ENCODE assay signal across 16 cellular contexts in genomic region chrX:20487227-20487626, GRCh38.
DNase-seq lines count a peak whose midpoint lies in the region; ATAC-seq and TF ChIP-seq lines count a peak whose summit lies in the region.
"Had no signal": no experiment of that assay in that cellular context is flagged by ENCODE, and none has a peak within 500 bp of the region (broad histone marks: within the 10 kb centered on the region; RNA-seq: fewer than 3 reads in every experiment).

No MANE protein-coding gene starts in this region.

- no peaks in the 10 kb centered on the region for H3K36me3 ChIP-seq in ACC112 (ENCODE audit: insufficient read depth, low read length)

- no peaks in the 10 kb centered on the region for H3K79me2 ChIP-seq in ACC112 (ENCODE audit: control insufficient read depth, insufficient read depth, low read length, unreplicated experiment)
- H3K79me2 ChIP-seq: parathyroid adenoma had no signal

- ATAC-seq in activated T-helper 17 cell treated with anti-CD3 and anti-CD28 coated beads, Interleukin-2, amount 50 U/mL, for 72 hours (replicated peaks): peak; percentile 52
- no peak for ATAC-seq in natural killer cell treated with Interleukin-12 subunit alpha and Interleukin-12 subunit beta and Interleukin-15 and Interleukin-18, amount 100 ng/mL, for 72 hours

- no peaks in the 10 kb centered on the region for H3K9me3 Mint-ChIP-seq in activated T-helper 17 cell treated with anti-CD3 and anti-CD28 coated beads, Interleukin-2, amount 50 U/mL, for 72 hours
- H3K9me3 Mint-ChIP-seq in natural killer cell treated with Interleukin-12 subunit alpha and Interleukin-12 subunit beta and Interleukin-15 and Interleukin-18, amount 100 ng/mL, for 72 hours: peaks cover 4% of the 10 kb centered on the region
- H3K9me3 Mint-ChIP-seq: activated naive CD8-positive, alpha-beta T cell treated with anti-CD3 and anti-CD28 coated beads, Interleukin-2, amount 10 ng/mL, durations not matched to agents 7 days and 5 days had no signal

- no peaks in the 10 kb centered on the region for H3K27me3 Mint-ChIP-seq in activated T-helper 17 cell treated with anti-CD3 and anti-CD28 coated beads, Interleukin-2, amount 50 U/mL, for 72 hours
- peaks cover 0 to 10% of the 10 kb centered on the region in 2 donors for H3K27me3 Mint-ChIP-seq in natural killer cell treated with Interleukin-12 subunit alpha and Interleukin-12 subunit beta and Interleukin-15 and Interleukin-18, amount 100 ng/mL, for 72 hours
- H3K27me3 Mint-ChIP-seq: activated naive CD8-positive, alpha-beta T cell treated with anti-CD3 and anti-CD28 coated beads, Interleukin-2, amount 10 ng/mL, durations not matched to agents 7 days and 5 days had no signal

- no peaks in the 10 kb centered on the region for H3K36me3 Mint-ChIP-seq in activated T-helper 17 cell treated with anti-CD3 and anti-CD28 coated beads, Interleukin-2, amount 50 U/mL, for 72 hours (ENCODE audit: low read depth)
- no peaks in the 10 kb centered on the region for H3K36me3 Mint-ChIP-seq in natural killer cell treated with Interleukin-12 subunit alpha and Interleukin-12 subunit beta and Interleukin-15 and Interleukin-18, amount 100 ng/mL, for 72 hours
- H3K36me3 Mint-ChIP-seq: activated naive CD8-positive, alpha-beta T cell treated with anti-CD3 and anti-CD28 coated beads, Interleukin-2, amount 10 ng/mL, durations not matched to agents 7 days and 5 days; immature natural killer cell had no signal

- H3K27ac Mint-ChIP-seq in activated T-helper 17 cell treated with anti-CD3 and anti-CD28 coated beads, Interleukin-2, amount 50 U/mL, for 72 hours: no peak overlapping the region
- no peak overlapping the region for H3K27ac Mint-ChIP-seq in natural killer cell treated with Interleukin-12 subunit alpha and Interleukin-12 subunit beta and Interleukin-15 and Interleukin-18, amount 100 ng/mL, for 72 hours
- H3K27ac Mint-ChIP-seq: activated naive CD8-positive, alpha-beta T cell treated with anti-CD3 and anti-CD28 coated beads, Interleukin-2, amount 10 ng/mL, durations not matched to agents 7 days and 5 days; immature natural killer cell had no signal

- no peak overlapping the region for H3K27ac ChIP-seq in ACC112 (ENCODE audit: low read depth, low read length)
- H3K27ac ChIP-seq: parathyroid adenoma had no signal

- no peak for TF ChIP-seq CTCF in foreskin fibroblast (IDR thresholded peaks at IDR 0.05; ENCODE audit: low read depth, low read length)

- peak overlapping the region; percentile 72 for H2AFZ ChIP-seq in ACC112 (ENCODE audit: low read length, unreplicated experiment)
- H2AFZ ChIP-seq: parathyroid adenoma had no signal

- peak; percentile 44 for DNase-seq in HS-5 (ENCODE audit: low read depth)
- peak; percentile 21 to 56 for DNase-seq in foreskin fibroblast
- no peak for DNase-seq in C1 segment of cervical spinal cord (lab: John Stamatoyannopoulos, UW)
- no peak for DNase-seq in NCI-H1417 (lab: John Stamatoyannopoulos, UW)
- no peak for DNase-seq in GOT3 (lab: John Stamatoyannopoulos, UW)
- no peak for DNase-seq in natural killer cell treated with Interleukin-12 subunit alpha and Interleukin-12 subunit beta and Interleukin-15 and Interleukin-18, amount 100 ng/mL, for 72 hours (ENCODE audit: low spot score)
- DNase-seq: activated CD4-positive, alpha-beta T cell treated with anti-CD3 and anti-CD28 coated beads for 1 hour; activated CD8-positive, alpha-beta memory T cell treated with anti-CD3 and anti-CD28 coated beads, Interleukin-2, amount 50 U/mL, for 4 hours; activated naive CD8-positive, alpha-beta T cell treated with anti-CD3 and anti-CD28 coated beads, Interleukin-2, amount 10 ng/mL, durations not matched to agents 7 days and 5 days; cortex of kidney; immature natural killer cell; NCI-H1092; stimulated activated CD4-positive, alpha-beta T cell treated with anti-CD3 and anti-CD28 coated beads, Interleukin-15, amount 100 ng/mL, for 24 hours had no signal

- no peaks in the 10 kb centered on the region for H3K4me1 Mint-ChIP-seq in activated T-helper 17 cell treated with anti-CD3 and anti-CD28 coated beads, Interleukin-2, amount 50 U/mL, for 72 hours
- H3K4me1 Mint-ChIP-seq in natural killer cell treated with Interleukin-12 subunit alpha and Interleukin-12 subunit beta and Interleukin-15 and Interleukin-18, amount 100 ng/mL, for 72 hours (ENCODE audit: low read depth in 2 of 2): peaks cover 0 to 2% of the 10 kb centered on the region in 2 donors
- H3K4me1 Mint-ChIP-seq: immature natural killer cell had no signal

- H3K27me3 ChIP-seq in ACC112 (ENCODE audit: insufficient read depth, low read length): no peaks in the 10 kb centered on the region

- H3K4me1 ChIP-seq in ACC112 (ENCODE audit: control insufficient read depth, insufficient read depth, low read length, unreplicated experiment): peaks cover 9% of the 10 kb centered on the region
- H3K4me1 ChIP-seq: parathyroid adenoma had no signal

- H3K4me3 Mint-ChIP-seq in activated T-helper 17 cell treated with anti-CD3 and anti-CD28 coated beads, Interleukin-2, amount 50 U/mL, for 72 hours: no peak overlapping the region
- H3K4me3 Mint-ChIP-seq in natural killer cell treated with Interleukin-12 subunit alpha and Interleukin-12 subunit beta and Interleukin-15 and Interleukin-18, amount 100 ng/mL, for 72 hours: no peak overlapping the region
- H3K4me3 Mint-ChIP-seq: activated naive CD8-positive, alpha-beta T cell treated with anti-CD3 and anti-CD28 coated beads, Interleukin-2, amount 10 ng/mL, durations not matched to agents 7 days and 5 days; immature natural killer cell had no signal

- H3K4me3 ChIP-seq in ACC112 (ENCODE audit: low read depth, low read length): no peak overlapping the region
- no peak overlapping the region for H3K4me3 ChIP-seq in foreskin fibroblast (ENCODE audit: low read depth in 1 of 2, low read length in 2 of 2)

Comparison
In these comparisons a context has a peak if more than half of its experiments do, and no peak if none do; other contexts are left out.
1. DNase-seq: peak in HS-5 (single experiment) and foreskin fibroblast (2 of 2); none in C1 segment of cervical spinal cord (0 of 14), NCI-H1417 (0 of 3), GOT3 (single experiment) and natural killer cell treated with Interleukin-12 subunit alpha and Interleukin-12 subunit beta and Interleukin-15 and Interleukin-18, amount 100 ng/mL, for 72 hours (single experiment).